Comparison of ENCODE assay signal across 8 cellular contexts in genomic region chr11:65040520-65041205, GRCh38. TPM values are rescaled to one million over a fixed set of nuclear protein-coding genes. Genes with fewer than 3 reads are reported as not detected.
DNase-seq lines count a peak whose midpoint lies in the region; ATAC-seq and TF ChIP-seq lines count a peak whose summit lies in the region.

No MANE protein-coding gene starts in this region.

- intact Hi-C loops in spleen (cut with DNase I; ENCODE audit: low total_unique reads), result no loop called here

- WGBS in spleen, 5 donors, result 4 to 25% (median 5%) methylated on average over 7 to 43 of the region's 43 CpGs

- H3K27ac ChIP-seq in caudate nucleus (ENCODE audit: low read depth, low read length) (peak overlapping the region; percentile 90), spleen (peak overlapping the region; percentile 91 to 97 (median 94))

- TF ChIP-seq CTCF in WTC11 (IDR thresholded peaks at IDR 0.05) (no peak), spleen (IDR thresholded peaks at IDR 0.05 in 8 of 11, conservative IDR thresholded peaks at IDR 0.05 in 3 of 11) (peak in 1 of 11 experiments; percentile 31)

- in situ Hi-C loops in GM18951 (cut with MboI; ENCODE audit: low sequenced_read_pairs, unreplicated experiment), result no loop called here

- CTCF ChIA-PET in WTC11 (lab: Charles Lee), result interaction anchor here (0.6 to 3.4 kb wide), 8 partner anchors 12 to 177 kb away, joined by 3 to 17 read pairs (median 5); partner anchors contain the start of genes ARL2, SNX15 and TM7SF2

- peaks cover 1 to 59% (median 34%) of the 10 kb centered on the region in 6 donors for H3K36me3 ChIP-seq in spleen

- H3K9me3 ChIP-seq in spleen, result no peaks in the 10 kb centered on the region

- H3K4me1 ChIP-seq in spleen, result peaks cover 7 to 58% (median 40%) of the 10 kb centered on the region in 6 donors

- peaks cover 5% of the 10 kb centered on the region for H3K36me3 Mint-ChIP-seq in WTC11

- H3K4me3 ChIP-seq in spleen, result peak overlapping the region; percentile 77 to 98 (median 93)

- POLR2A ChIA-PET in WTC11 (lab: Charles Lee), result interaction anchor here (0.6 to 0.9 kb wide), 4 partner anchors 25 to 82 kb away, joined by 3 to 4 read pairs (median 3); partner anchors contain the start of genes FAU and MRPL49

- H3K27me3 Mint-ChIP-seq in WTC11 (ENCODE audit: low read depth), result no peaks in the 10 kb centered on the region

- H3K9me3 Mint-ChIP-seq in WTC11, result no peaks in the 10 kb centered on the region

- ATAC-seq in HG03175 (IDR thresholded peaks at IDR 0.05; ENCODE audit: unreplicated experiment) (peak; percentile 90), WTC11 (peak; percentile 90)

- peaks cover 9% of the 10 kb centered on the region for H3K4me1 Mint-ChIP-seq in WTC11

- peak; percentile 95 for DNase-seq in AG08396 (ENCODE audit: low spot score)
- DNase-seq in NCI-H2227 treated with DMSO at 0.1 percent for 48 hours (lab: John Stamatoyannopoulos, UW), result peak; percentile 95
- peak; percentile 92 for DNase-seq in WTC11 (ENCODE audit: low spot score)
- peak; percentile 16 to 98 (median 86) for DNase-seq in caudate nucleus (lab: John Stamatoyannopoulos, UW)
- DNase-seq in iris pigment epithelial cell (ENCODE audit: low read depth), result peak; percentile 92
- DNase-seq in spleen, result peak; percentile 97

- peak overlapping the region; percentile 96 for H3K27ac Mint-ChIP-seq in WTC11

- TF ChIP-seq POLR2A in GM18951 (IDR thresholded peaks at IDR 0.05; ENCODE audit: extremely low read depth, insufficient read depth, insufficient read length), result peak; percentile 66
- peak in 1 of 3 donors; percentile 3 for TF ChIP-seq POLR2A in spleen (IDR thresholded peaks at IDR 0.05)

- no peaks in the 10 kb centered on the region for H3K27me3 ChIP-seq in spleen (replicated peaks in 1 of 7)

- peak overlapping the region; percentile 85 for H3K4me3 Mint-ChIP-seq in WTC11

TF ChIP-seq in WTC11, 78 proteins besides CTCF, POLR2A, EP300 and RAD21:
- TF ChIP-seq ETV6 (CRISPR knock-in tag; IDR thresholded peaks at IDR 0.05) (0 out of 2 replicates have a peak, but pooled peaks have one; percentile 9), OVOL2 (CRISPR knock-in tag; IDR thresholded peaks at IDR 0.05; ENCODE audit: borderline replicate concordance) (no peak), E2F1 (CRISPR knock-in tag; IDR thresholded peaks at IDR 0.05) (no peak), HMGA2 (CRISPR knock-in tag; IDR thresholded peaks at IDR 0.05) (0 out of 2 replicates have a peak, but pooled peaks have one; percentile 3), ATF2 (CRISPR knock-in tag; IDR thresholded peaks at IDR 0.05; ENCODE audit: borderline replicate concordance, low read depth) (no peak), FOXK1 (CRISPR knock-in tag; IDR thresholded peaks at IDR 0.05) (peak; percentile 24), NFE2L1 (CRISPR knock-in tag; IDR thresholded peaks at IDR 0.05) (peak; percentile 31; the same call in 1 of the 2 replicates), SP1 (CRISPR knock-in tag; conservative IDR thresholded peaks at IDR 0.05) (peak; percentile 79), MAX (CRISPR knock-in tag; IDR thresholded peaks at IDR 0.05) (0 out of 2 replicates have a peak, but pooled peaks have one; percentile 66), NFYB (CRISPR knock-in tag; conservative IDR thresholded peaks at IDR 0.05; ENCODE audit: low read depth) (peak; percentile 17; the same call in 1 of the 2 replicates), E2F4 (CRISPR knock-in tag; IDR thresholded peaks at IDR 0.05; ENCODE audit: borderline replicate concordance, low read depth) (0 out of 2 replicates have a peak, but pooled peaks have one; percentile 62), ATF1 (CRISPR knock-in tag; IDR thresholded peaks at IDR 0.05) (no peak), MYBL2 (CRISPR knock-in tag; IDR thresholded peaks at IDR 0.05) (peak; percentile 90; the same call in 1 of the 2 replicates), MLX (CRISPR knock-in tag; IDR thresholded peaks at IDR 0.05) (no peak)
TF ChIP-seq in WTC11: peak in this region for 9.

RNA-seq across cellular contexts. Expression of gene SAC3D1, which starts 0.3 kb away (rescaled TPM):
- total RNA-seq in WTC11 (2021) (22.2 to 26.2 TPM (median 22.8 TPM) in 3 replicates), spleen (1 to 10 TPM; 5.7 to 9.9 (median 6.6) TPM)
- polyA plus RNA-seq in spleen, result 10 to 100 TPM in 1 of 3 donors, 1 to 10 TPM in 2; 5.2 to 11.9 (median 8.9) TPM

RNA-seq across cellular contexts. Expression of gene SNX15, which starts 13.4 kb away (rescaled TPM):
- 16.7 to 19.6 TPM (median 17.6 TPM) in 3 replicates for total RNA-seq in WTC11 (2021)
- total RNA-seq in spleen, result 10 to 100 TPM; 14.6 to 21.6 (median 17.3) TPM
- polyA plus RNA-seq in spleen, result 10 to 100 TPM; 10.8 to 17.1 (median 11.6) TPM

RNA-seq across cellular contexts. Expression of gene NAALADL1, which starts 17.7 kb away (rescaled TPM):
- total RNA-seq in WTC11 (2021), result 4.5 to 6.1 TPM (median 5.9 TPM) in 3 replicates
- total RNA-seq in spleen, result 10 to 100 TPM; 13.0 to 45.2 (median 23.3) TPM
- polyA plus RNA-seq in spleen, result 10 to 100 TPM; 19.2 to 19.5 (median 19.2) TPM

RNA-seq across cellular contexts. Expression of gene ARL2, which starts 26.7 kb away (rescaled TPM):
- total RNA-seq in WTC11 (2021), result 171 to 248 TPM (median 235 TPM) in 3 replicates
- 10 to 100 TPM; 44.5 to 76.5 (median 54.8) TPM for total RNA-seq in spleen
- 100 to 1,000 TPM in 1 of 3 donors, 10 to 100 TPM in 2; 53.0 to 110 (median 69.9) TPM for polyA plus RNA-seq in spleen

RNA-seq across cellular contexts. Expression of gene CDCA5, which starts 43.2 kb away (rescaled TPM):
- total RNA-seq in WTC11 (2021), result 80.6 to 95.9 TPM (median 86.9 TPM) in 3 replicates
- 10 to 100 TPM in 1 of 7 donors, 1 to 10 TPM in 6; 2.4 to 11.1 (median 7.0) TPM for total RNA-seq in spleen
- 1 to 10 TPM; 1.5 to 5.9 (median 4.6) TPM for polyA plus RNA-seq in spleen

Comparison
In these comparisons a context has a peak if more than half of its experiments do, and no peak if none do; other contexts are left out.
1. Peak in every context shown above with its lines: DNase-seq, ATAC-seq, H3K4me3 ChIP-seq and H3K27ac ChIP-seq.